Comparison of ENCODE assay signal across 27 cellular contexts in genomic region chr11:117685566-117685965, GRCh38.
"Had no signal": no experiment of that assay in that cellular context is flagged by ENCODE, and none has a peak within 500 bp of the region (broad histone marks: within the 10 kb centered on the region; RNA-seq: fewer than 3 reads in every experiment).

No MANE protein-coding gene starts in this region.

- ATAC-seq: activated CD8-positive, alpha-beta T cell treated with anti-CD3 and anti-CD28 coated beads, Interleukin-2, amount 10 ng/mL, durations not matched to agents 7 days and 5 days; activated naive CD4-positive, alpha-beta T cell treated with anti-CD3 and anti-CD28 coated beads, Interleukin-2, amount 50 U/mL, for 72 hours; activated naive CD8-positive, alpha-beta T cell treated with anti-CD3 and anti-CD28 coated beads, Interleukin-2, amount 50 U/mL, for 24 hours; Panc1; Right ventricle myocardium inferior; T-cell had no signal

- H3K27ac Mint-ChIP-seq: activated CD8-positive, alpha-beta T cell treated with anti-CD3 and anti-CD28 coated beads, Interleukin-2, amount 10 ng/mL, durations not matched to agents 7 days and 5 days; activated naive CD4-positive, alpha-beta T cell treated with anti-CD3 and anti-CD28 coated beads, Interleukin-2, amount 50 U/mL, for 72 hours; activated naive CD8-positive, alpha-beta T cell treated with anti-CD3 and anti-CD28 coated beads, Interleukin-2, amount 50 U/mL, for 24 hours; activated T-cell treated with anti-CD3 and anti-CD28 coated beads, Interleukin-2, amount 50 U/mL, for 24 hours; IgD-negative memory B cell; T-cell had no signal

- H3K36me3 ChIP-seq: WERI-Rb-1 had no signal

- H3K9me3 Mint-ChIP-seq: activated naive CD4-positive, alpha-beta T cell treated with anti-CD3 and anti-CD28 coated beads, Interleukin-2, amount 50 U/mL, for 72 hours; activated naive CD8-positive, alpha-beta T cell treated with anti-CD3 and anti-CD28 coated beads, Interleukin-2, amount 50 U/mL, for 24 hours; activated T-cell treated with anti-CD3 and anti-CD28 coated beads, Interleukin-2, amount 50 U/mL, for 24 hours; brain; IgD-negative memory B cell; T-cell had no signal

- H3K36me3 Mint-ChIP-seq: activated naive CD4-positive, alpha-beta T cell treated with anti-CD3 and anti-CD28 coated beads, Interleukin-2, amount 50 U/mL, for 72 hours; brain; IgD-negative memory B cell; T-cell had no signal

- H3K4me3 ChIP-seq: SK-N-MC had no signal

- H3K27ac ChIP-seq: SK-N-MC, WERI-Rb-1 had no signal

- H3K4me1 Mint-ChIP-seq: activated naive CD8-positive, alpha-beta T cell treated with anti-CD3 and anti-CD28 coated beads, Interleukin-2, amount 50 U/mL, for 24 hours; IgD-negative memory B cell; T-cell had no signal

- H3K27me3 Mint-ChIP-seq: activated T-cell treated with anti-CD3 and anti-CD28 coated beads, Interleukin-2, amount 50 U/mL, for 24 hours had no signal

- DNase-seq: activated CD4-positive, alpha-beta T cell treated with anti-CD3 and anti-CD28 coated beads for 4 hours; activated CD4-positive, alpha-beta T cell treated with anti-CD3 and anti-CD28 coated beads, Interleukin-2, amount 50 U/mL, for 4 hours; activated CD8-positive, alpha-beta T cell treated with anti-CD3 and anti-CD28 coated beads, Interleukin-2, amount 10 ng/mL, durations not matched to agents 7 days and 5 days; activated effector memory CD4-positive, alpha-beta T cell treated with anti-CD3 and anti-CD28 coated beads, Interleukin-2, amount 50 U/mL, for 16 hours; activated naive CD4-positive, alpha-beta T cell treated with Interleukin-2 at 50 U/mL for 16 hours; activated naive CD8-positive, alpha-beta T cell treated with anti-CD3 and anti-CD28 coated beads, Interleukin-2, amount 50 U/mL, for 24 hours; activated T-cell treated with anti-CD3 and anti-CD28 coated beads, Interleukin-2, amount 50 U/mL, for 24 hours; amniotic stem cell; KG1; NCI-H1048; NCI-H1417; NCI-H1930; NCI-H2107; NCI-H2171 treated with DMSO at 0.1 percent for 48 hours; NCI-H226; NK-92 treated with Interleukin-12 subunit alpha and Interleukin-12 subunit beta, amount 100 ng/mL, for 24 hours; OCI-M1; RPMI8226; T-cell; T-helper 2 cell; WERI-Rb-1 had no signal

- H3K4me3 Mint-ChIP-seq: activated CD8-positive, alpha-beta T cell treated with anti-CD3 and anti-CD28 coated beads, Interleukin-2, amount 10 ng/mL, durations not matched to agents 7 days and 5 days; activated naive CD8-positive, alpha-beta T cell treated with anti-CD3 and anti-CD28 coated beads, Interleukin-2, amount 50 U/mL, for 24 hours; activated T-cell treated with anti-CD3 and anti-CD28 coated beads, Interleukin-2, amount 50 U/mL, for 24 hours; brain; IgD-negative memory B cell; T-cell had no signal
